In the genomic region with DNA sequence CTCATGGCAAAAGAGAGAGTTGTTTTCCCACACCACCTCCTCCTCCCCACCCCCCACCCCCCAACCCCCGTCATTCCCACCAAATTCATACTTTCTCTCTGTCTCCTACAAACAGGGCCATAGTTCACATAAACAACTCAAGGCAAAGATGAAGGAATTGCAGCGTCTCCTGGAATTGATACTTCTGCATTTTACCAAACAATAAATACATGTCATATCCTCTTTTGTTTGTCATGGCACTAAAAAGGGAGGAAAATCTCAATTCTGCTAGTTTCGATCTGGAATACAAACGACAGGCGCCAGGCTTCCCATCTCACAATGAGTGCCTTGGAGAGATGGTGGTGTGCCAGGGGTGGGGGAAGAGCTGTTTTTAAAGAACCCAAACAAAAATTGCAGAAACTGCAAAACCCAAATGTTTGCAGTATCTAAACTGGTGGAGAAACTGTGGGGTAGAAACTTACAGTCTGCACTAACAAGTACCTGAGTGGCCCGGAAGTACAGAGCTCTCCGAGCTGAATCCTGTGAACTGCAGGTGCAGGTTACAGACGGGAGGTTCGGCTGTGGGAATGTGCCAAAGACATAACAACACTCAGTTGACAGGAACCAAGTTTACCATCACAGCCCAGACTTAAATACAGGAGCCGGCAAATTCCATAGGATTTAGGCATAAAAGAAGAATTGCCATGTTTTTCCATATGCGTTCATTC, we compare ENCODE assay signal across 1 cellular context.
TF ChIP-seq lines count a peak whose summit lies in the region.

No MANE protein-coding gene starts in this region.

TF ChIP-seq in WTC11, 78 proteins besides CTCF, POLR2A, EP300 and RAD21 (continued from another document):
- no peak for TF ChIP-seq ZNF532 (CRISPR knock-in tag; IDR thresholded peaks at IDR 0.05; ENCODE audit: borderline replicate concordance)
- TF ChIP-seq, protein P1, sequence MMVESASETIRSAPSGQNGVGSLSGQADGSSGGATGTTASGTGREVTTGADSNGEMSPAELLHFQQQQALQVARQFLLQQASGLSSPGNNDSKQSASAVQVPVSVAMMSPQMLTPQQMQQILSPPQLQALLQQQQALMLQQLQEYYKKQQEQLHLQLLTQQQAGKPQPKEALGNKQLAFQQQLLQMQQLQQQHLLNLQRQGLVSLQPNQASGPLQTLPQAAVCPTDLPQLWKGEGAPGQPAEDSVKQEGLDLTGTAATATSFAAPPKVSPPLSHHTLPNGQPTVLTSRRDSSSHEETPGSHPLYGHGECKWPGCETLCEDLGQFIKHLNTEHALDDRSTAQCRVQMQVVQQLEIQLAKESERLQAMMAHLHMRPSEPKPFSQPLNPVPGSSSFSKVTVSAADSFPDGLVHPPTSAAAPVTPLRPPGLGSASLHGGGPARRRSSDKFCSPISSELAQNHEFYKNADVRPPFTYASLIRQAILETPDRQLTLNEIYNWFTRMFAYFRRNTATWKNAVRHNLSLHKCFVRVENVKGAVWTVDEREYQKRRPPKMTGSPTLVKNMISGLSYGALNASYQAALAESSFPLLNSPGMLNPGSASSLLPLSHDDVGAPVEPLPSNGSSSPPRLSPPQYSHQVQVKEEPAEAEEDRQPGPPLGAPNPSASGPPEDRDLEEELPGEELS (CRISPR knock-in tag; IDR thresholded peaks at IDR 0.05): no peak
TF ChIP-seq in WTC11: peak in this region for 0.
